Comparison of ENCODE assay signal across 17 cellular contexts in genomic region chr21:32328595-32328994, GRCh38. TPM values are rescaled to one million over a fixed set of nuclear protein-coding genes. Genes with fewer than 3 reads are reported as not detected.
DNase-seq lines count a peak whose midpoint lies in the region; ATAC-seq and TF ChIP-seq lines count a peak whose summit lies in the region.
"Had no signal": no experiment of that assay in that cellular context is flagged by ENCODE, and none has a peak within 500 bp of the region (broad histone marks: within the 10 kb centered on the region; RNA-seq: fewer than 3 reads in every experiment).

No MANE protein-coding gene starts in this region.

- no peak overlapping the region for H3K27ac Mint-ChIP-seq in naive thymus-derived CD8-positive, alpha-beta T cell
- no peak overlapping the region for H3K27ac Mint-ChIP-seq in activated naive CD4-positive, alpha-beta T cell treated with anti-CD3 and anti-CD28 coated beads, Interleukin-2, amount 10 ng/mL, durations not matched to agents 7 days and 5 days

- 62 to 81% methylated on average over 3 of the region's 3 CpGs for WGBS in transverse colon (ENCODE audit: low coverage in 1 of 2), 2 donors

- POLR2A ChIA-PET in naive thymus-derived CD8-positive, alpha-beta T cell (lab: Charles Lee) = no interaction called here

- no peak overlapping the region for H3K4me3 Mint-ChIP-seq in naive thymus-derived CD8-positive, alpha-beta T cell
- no peak overlapping the region for H3K4me3 Mint-ChIP-seq in activated naive CD4-positive, alpha-beta T cell treated with anti-CD3 and anti-CD28 coated beads, Interleukin-2, amount 10 ng/mL, durations not matched to agents 7 days and 5 days
- H3K4me3 Mint-ChIP-seq: activated T-cell treated with anti-CD3 and anti-CD28 coated beads, Interleukin-2, amount 50 U/mL, for 4 hours; brain had no signal

- H3K4me3 ChIP-seq in WERI-Rb-1 (ENCODE audit: low read depth, low read length) (no peak overlapping the region), fibroblast of the aortic adventitia (ENCODE audit: low read depth, low read length) (no peak overlapping the region), transverse colon (no peak overlapping the region)
- H3K4me3 ChIP-seq: SK-N-MC had no signal

- peak; percentile 7 for ATAC-seq in omental fat pad (ENCODE audit: low FRiP score)
- no peak for ATAC-seq in naive thymus-derived CD8-positive, alpha-beta T cell
- ATAC-seq: activated T-cell treated with anti-CD3 and anti-CD28 coated beads, Interleukin-2, amount 50 U/mL, for 4 hours had no signal

- TF ChIP-seq CTCF in WERI-Rb-1 (IDR thresholded peaks at IDR 0.05; ENCODE audit: low read depth, low read length) (no peak), fibroblast of the aortic adventitia (IDR thresholded peaks at IDR 0.05; ENCODE audit: insufficient read depth, low read length) (no peak), omental fat pad (IDR thresholded peaks at IDR 0.05) (no peak), transverse colon (IDR thresholded peaks at IDR 0.05) (no peak)

- CTCF ChIA-PET in activated naive CD4-positive, alpha-beta T cell treated with anti-CD3 and anti-CD28 coated beads, Interleukin-2, amount 10 ng/mL, durations not matched to agents 7 days and 5 days (lab: Charles Lee) = no interaction called here

- no peaks in the 10 kb centered on the region for H3K27me3 Mint-ChIP-seq in naive thymus-derived CD8-positive, alpha-beta T cell
- H3K27me3 Mint-ChIP-seq in activated naive CD4-positive, alpha-beta T cell treated with anti-CD3 and anti-CD28 coated beads, Interleukin-2, amount 10 ng/mL, durations not matched to agents 7 days and 5 days = no peaks in the 10 kb centered on the region
- H3K27me3 Mint-ChIP-seq: brain had no signal

- intact Hi-C loops in transverse colon (cut with DNase I; ENCODE audit: low total_unique reads) = no loop called here

- peaks cover 0 to 3% (median 0%) of the 10 kb centered on the region in 9 donors for H3K9me3 Mint-ChIP-seq in naive thymus-derived CD8-positive, alpha-beta T cell
- no peaks in the 10 kb centered on the region for H3K9me3 Mint-ChIP-seq in activated naive CD4-positive, alpha-beta T cell treated with anti-CD3 and anti-CD28 coated beads, Interleukin-2, amount 10 ng/mL, durations not matched to agents 7 days and 5 days
- H3K9me3 Mint-ChIP-seq: activated T-cell treated with anti-CD3 and anti-CD28 coated beads, Interleukin-2, amount 50 U/mL, for 4 hours had no signal

- in situ Hi-C loops in transverse colon (cut with MboI; ENCODE audit: low pct_ligation_motif_present in 1 of 4, low pct_unique_long_range_greater_than_20kb in 1 of 4, low sequenced_read_pairs in 3 of 4) = no loop called here

- H3K9me3 ChIP-seq in WERI-Rb-1 (ENCODE audit: severe bottlenecking) = no peaks in the 10 kb centered on the region
- no peaks in the 10 kb centered on the region for H3K9me3 ChIP-seq in transverse colon
- H3K9me3 ChIP-seq: neutrophil had no signal

- peaks cover 25 to 97% (median 69%) of the 10 kb centered on the region in 3 donors for H3K36me3 Mint-ChIP-seq in naive thymus-derived CD8-positive, alpha-beta T cell
- peaks cover 62% of the 10 kb centered on the region for H3K36me3 Mint-ChIP-seq in activated naive CD4-positive, alpha-beta T cell treated with anti-CD3 and anti-CD28 coated beads, Interleukin-2, amount 10 ng/mL, durations not matched to agents 7 days and 5 days

- H3K4me1 ChIP-seq in transverse colon = no peaks in the 10 kb centered on the region

- H3K36me3 ChIP-seq in WERI-Rb-1 = peaks cover 63% of the 10 kb centered on the region
- H3K36me3 ChIP-seq in transverse colon = peaks cover 0 to 26% (median 11%) of the 10 kb centered on the region in 4 donors

- TF ChIP-seq POLR2A in transverse colon (IDR thresholded peaks at IDR 0.05) = no peak

- H3K27ac ChIP-seq in WERI-Rb-1 (0 out of 2 replicates have a peak overlapping the region, but pooled peaks have one; percentile 5), transverse colon (peak overlapping the region; percentile 49 to 78 (median 64))
- H3K27ac ChIP-seq: neutrophil, SK-N-MC had no signal

- no peak for TF ChIP-seq EP300 in transverse colon (IDR thresholded peaks at IDR 0.05; ENCODE audit: low read depth)

- DNase-seq in WERI-Rb-1 (no peak), fibroblast of the aortic adventitia (ENCODE audit: low read depth) (peak; percentile 77), omental fat pad (ENCODE audit: low spot score) (no peak), transverse colon (no peak), HuH-7 (ENCODE audit: low spot score) (no peak), T1000 (lab: John Stamatoyannopoulos, UW) (no peak)
- no peak for DNase-seq in naive thymus-derived CD8-positive, alpha-beta T cell
- DNase-seq in activated naive CD4-positive, alpha-beta T cell treated with anti-CD3 and anti-CD28 coated beads, Interleukin-2, amount 10 ng/mL, durations not matched to agents 7 days and 5 days = no peak
- DNase-seq: activated T-cell treated with anti-CD3 and anti-CD28 coated beads, Interleukin-2, amount 50 U/mL, for 4 hours; erythroblast; NCI-H1105 treated with DMSO at 0.1 percent for 48 hours; NCI-H748 treated with DMSO at 0.1 percent for 48 hours; stimulated activated CD4-positive, alpha-beta T cell treated with anti-CD3 and anti-CD28 coated beads, Interleukin-4, amount 100 ng/mL, for 4 hours had no signal

- H3K27me3 ChIP-seq in WERI-Rb-1 (ENCODE audit: insufficient read depth, low read depth, severe bottlenecking) = no peaks in the 10 kb centered on the region
- H3K27me3 ChIP-seq in transverse colon = no peaks in the 10 kb centered on the region
- H3K27me3 ChIP-seq: neutrophil had no signal

- peaks cover 0 to 2% (median 0%) of the 10 kb centered on the region in 4 donors for H3K4me1 Mint-ChIP-seq in naive thymus-derived CD8-positive, alpha-beta T cell
- H3K4me1 Mint-ChIP-seq in activated naive CD4-positive, alpha-beta T cell treated with anti-CD3 and anti-CD28 coated beads, Interleukin-2, amount 10 ng/mL, durations not matched to agents 7 days and 5 days = no peaks in the 10 kb centered on the region

RNA-seq across cellular contexts. Expression of gene MRAP, which starts 29.9 kb away (rescaled TPM):
- total RNA-seq in fibroblast of the aortic adventitia (ENCODE audit: low replicate concordance) (not detected in 2 replicates), omental fat pad (100 to 1,000 TPM in 1 of 4 donors, 10 to 100 TPM in 2, 1 to 10 TPM in 1; 6.5 to 162 (median 41.3) TPM), transverse colon (not detected)
- total RNA-seq in naive thymus-derived CD8-positive, alpha-beta T cell = not detected
- polyA plus RNA-seq in naive thymus-derived CD8-positive, alpha-beta T cell = not detected
- total RNA-seq: activated T-cell treated with anti-CD3 and anti-CD28 coated beads, Interleukin-2, amount 50 U/mL, for 4 hours; kidney epithelial cell had no signal

RNA-seq across cellular contexts. Expression of gene MIS18A, which starts 49.7 kb away (rescaled TPM):
- total RNA-seq in fibroblast of the aortic adventitia (ENCODE audit: low replicate concordance) = 13.3 and 18.6 TPM in 2 replicates
- total RNA-seq in omental fat pad = 1 to 10 TPM; 3.5 to 5.3 (median 4.1) TPM
- total RNA-seq in transverse colon = 1 to 10 TPM in 3 of 4 donors, not detected in 1; 3.7 to 4.8 (median 4.1) TPM
- 10 to 100 TPM; 10.8 to 11.3 TPM for total RNA-seq in naive thymus-derived CD8-positive, alpha-beta T cell
- polyA plus RNA-seq in naive thymus-derived CD8-positive, alpha-beta T cell = 10 to 100 TPM; 12.8 to 14.2 (median 14.0) TPM
